ENCODE assay signal across 14 cellular contexts in genomic region chr19:38045554-38046253, GRCh38.
DNase-seq lines count a peak whose midpoint lies in the region; ATAC-seq, FAIRE-seq and TF ChIP-seq lines count a peak whose summit lies in the region.
"Had no signal": no experiment of that assay in that cellular context is flagged by ENCODE, and none has a peak within 500 bp of the region (broad histone marks: within the 10 kb centered on the region; RNA-seq: fewer than 3 reads in every experiment).

No MANE protein-coding gene starts in this region.

- H4K20me1 ChIP-seq in neural progenitor cell (ENCODE audit: low read depth), result peaks cover 47% of the 10 kb centered on the region

- H3K36me3 Mint-ChIP-seq in activated naive CD8-positive, alpha-beta T cell, result peaks cover 2% of the 10 kb centered on the region
- H3K36me3 Mint-ChIP-seq in neural progenitor cell, result peaks cover 4% of the 10 kb centered on the region

- H3K4me1 ChIP-seq in neural progenitor cell, result peaks cover 36% of the 10 kb centered on the region
- H3K4me1 ChIP-seq: tibial nerve had no signal

- TF ChIP-seq CTCF in GM06990 (IDR thresholded peaks at IDR 0.05; ENCODE audit: insufficient read depth, low read length, poor library complexity, severe bottlenecking) (no peak), neural progenitor cell (IDR thresholded peaks at IDR 0.05) (no peak)

- no peaks in the 10 kb centered on the region for H3K9me3 ChIP-seq in neural progenitor cell (ENCODE audit: low read depth)

- peaks cover 38% of the 10 kb centered on the region for H3K4me1 Mint-ChIP-seq in activated naive CD8-positive, alpha-beta T cell (ENCODE audit: low read depth)
- peaks cover 49% of the 10 kb centered on the region for H3K4me1 Mint-ChIP-seq in neural progenitor cell

- no peaks in the 10 kb centered on the region; the same call in 1 of the 2 replicates for H3K36me3 ChIP-seq in GM06990 (ENCODE audit: control insufficient read depth, insufficient read depth, low read length)
- H3K36me3 ChIP-seq in neural progenitor cell, result no peaks in the 10 kb centered on the region
- H3K36me3 ChIP-seq: tibial nerve had no signal

- H2AFZ ChIP-seq in neural progenitor cell (replicated peaks), result no peak overlapping the region
- H2AFZ ChIP-seq: PC-9 had no signal

- no peaks in the 10 kb centered on the region for H3K27me3 Mint-ChIP-seq in activated naive CD8-positive, alpha-beta T cell
- H3K27me3 Mint-ChIP-seq in neural progenitor cell (ENCODE audit: insufficient read depth, low read depth), result peaks cover 4% of the 10 kb centered on the region
- H3K27me3 Mint-ChIP-seq: brain had no signal

- no peak overlapping the region for H3K27ac ChIP-seq in neural progenitor cell
- H3K27ac ChIP-seq: C4-2B, PC-9 had no signal

- peaks cover 48% of the 10 kb centered on the region for H3K79me2 ChIP-seq in neural progenitor cell (ENCODE audit: low read depth)

- no peaks in the 10 kb centered on the region for H3K9me3 Mint-ChIP-seq in activated naive CD8-positive, alpha-beta T cell (ENCODE audit: low read depth)
- H3K9me3 Mint-ChIP-seq in neural progenitor cell, result peaks cover 5% of the 10 kb centered on the region

- H3K4me3 Mint-ChIP-seq in activated naive CD8-positive, alpha-beta T cell, result no peak overlapping the region
- no peak overlapping the region for H3K4me3 Mint-ChIP-seq in neural progenitor cell
- H3K4me3 Mint-ChIP-seq: brain had no signal

- DNase-seq in GM06990 (ENCODE audit: extremely low read depth, insufficient read length) (no peak), neural progenitor cell (ENCODE audit: low spot score) (no peak), NCI-H2196 (lab: John Stamatoyannopoulos, UW; ENCODE audit: unreplicated experiment) (no peak), H54 (ENCODE audit: insufficient read length, low spot score) (no peak)
- no peak for DNase-seq in NK-92 treated with Interleukin-12 subunit alpha and Interleukin-12 subunit beta, amount 100 ng/mL, for 24 hours (lab: John Stamatoyannopoulos, UW)
- DNase-seq: IMR-90, left ventricle myocardium superior, NCI-H446, PC-9 had no signal

- H3F3A ChIP-seq in neural progenitor cell (ENCODE audit: low read depth), result peaks cover 24% of the 10 kb centered on the region

- ATAC-seq in GM21786 (IDR thresholded peaks at IDR 0.05; ENCODE audit: unreplicated experiment), result peak; percentile 1
- ATAC-seq: left ventricle myocardium superior had no signal

- H3K27ac Mint-ChIP-seq in activated naive CD8-positive, alpha-beta T cell, result peak overlapping the region; percentile 80
- peak overlapping the region; percentile 46 for H3K27ac Mint-ChIP-seq in neural progenitor cell

- peak overlapping the region; percentile 19 for H3K4me2 ChIP-seq in neural progenitor cell
- H3K4me2 ChIP-seq: PC-9 had no signal

- H3K4me3 ChIP-seq in GM06990 (replicated peaks; ENCODE audit: low read depth, low read length) (peak overlapping the region; percentile 23), neural progenitor cell (no peak overlapping the region)
- H3K4me3 ChIP-seq: PC-9, tibial nerve had no signal

- no peak for TF ChIP-seq POLR2A in H54 (IDR thresholded peaks at IDR 0.05; ENCODE audit: low read depth, low read length)

- no peaks in the 10 kb centered on the region for H3K27me3 ChIP-seq in GM06990 (replicated peaks; ENCODE audit: control insufficient read depth, insufficient read depth, low read length)
- no peaks in the 10 kb centered on the region for H3K27me3 ChIP-seq in neural progenitor cell
- H3K27me3 ChIP-seq: tibial nerve had no signal

- H3K9ac ChIP-seq in neural progenitor cell, result no peak overlapping the region

- FAIRE-seq in H54 (lab: Jason Lieb, UNC), result no peak
